Comparison of ENCODE assay signal across 1 cellular context in the genomic region with DNA sequence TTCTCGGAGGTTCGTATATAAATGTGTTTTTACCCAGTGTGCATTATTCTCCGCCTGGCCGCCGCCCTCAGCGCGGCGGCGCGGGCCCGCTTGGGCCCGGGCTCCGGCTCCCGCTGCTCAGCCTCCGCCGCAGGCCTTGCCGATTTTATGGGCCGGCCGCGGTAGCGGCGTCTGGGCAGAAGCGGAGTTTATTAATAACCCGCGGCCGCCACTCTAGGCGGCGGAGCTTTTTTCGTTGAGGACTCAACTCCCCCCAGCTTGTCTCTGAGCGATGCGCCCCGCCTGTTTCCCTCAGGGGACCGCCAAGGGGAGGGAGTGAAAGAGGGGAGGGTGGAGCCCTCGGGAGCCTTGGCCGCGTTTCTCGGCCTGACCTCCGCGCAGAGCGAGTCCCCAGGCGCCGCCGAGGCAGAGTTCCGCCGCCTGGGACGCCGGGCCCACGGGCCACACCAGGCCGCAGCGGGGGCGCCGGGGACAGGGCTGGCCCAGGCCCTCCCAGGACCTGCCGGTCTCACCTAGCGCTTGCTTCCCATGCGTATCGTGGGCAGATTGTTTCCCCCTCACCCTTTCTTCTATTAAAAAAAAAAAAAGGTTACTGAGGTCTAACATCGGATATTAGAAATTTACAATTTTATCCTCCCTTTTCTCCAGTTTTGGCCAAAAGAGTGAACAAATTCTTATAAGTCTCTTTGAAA.
TF ChIP-seq lines count a peak whose summit lies in the region.

No MANE protein-coding gene starts in this region.

TF ChIP-seq in K562, 482 proteins besides CTCF, POLR2A, EP300 and RAD21 (continued from another document and continues in another):
- TF ChIP-seq, protein P1, sequence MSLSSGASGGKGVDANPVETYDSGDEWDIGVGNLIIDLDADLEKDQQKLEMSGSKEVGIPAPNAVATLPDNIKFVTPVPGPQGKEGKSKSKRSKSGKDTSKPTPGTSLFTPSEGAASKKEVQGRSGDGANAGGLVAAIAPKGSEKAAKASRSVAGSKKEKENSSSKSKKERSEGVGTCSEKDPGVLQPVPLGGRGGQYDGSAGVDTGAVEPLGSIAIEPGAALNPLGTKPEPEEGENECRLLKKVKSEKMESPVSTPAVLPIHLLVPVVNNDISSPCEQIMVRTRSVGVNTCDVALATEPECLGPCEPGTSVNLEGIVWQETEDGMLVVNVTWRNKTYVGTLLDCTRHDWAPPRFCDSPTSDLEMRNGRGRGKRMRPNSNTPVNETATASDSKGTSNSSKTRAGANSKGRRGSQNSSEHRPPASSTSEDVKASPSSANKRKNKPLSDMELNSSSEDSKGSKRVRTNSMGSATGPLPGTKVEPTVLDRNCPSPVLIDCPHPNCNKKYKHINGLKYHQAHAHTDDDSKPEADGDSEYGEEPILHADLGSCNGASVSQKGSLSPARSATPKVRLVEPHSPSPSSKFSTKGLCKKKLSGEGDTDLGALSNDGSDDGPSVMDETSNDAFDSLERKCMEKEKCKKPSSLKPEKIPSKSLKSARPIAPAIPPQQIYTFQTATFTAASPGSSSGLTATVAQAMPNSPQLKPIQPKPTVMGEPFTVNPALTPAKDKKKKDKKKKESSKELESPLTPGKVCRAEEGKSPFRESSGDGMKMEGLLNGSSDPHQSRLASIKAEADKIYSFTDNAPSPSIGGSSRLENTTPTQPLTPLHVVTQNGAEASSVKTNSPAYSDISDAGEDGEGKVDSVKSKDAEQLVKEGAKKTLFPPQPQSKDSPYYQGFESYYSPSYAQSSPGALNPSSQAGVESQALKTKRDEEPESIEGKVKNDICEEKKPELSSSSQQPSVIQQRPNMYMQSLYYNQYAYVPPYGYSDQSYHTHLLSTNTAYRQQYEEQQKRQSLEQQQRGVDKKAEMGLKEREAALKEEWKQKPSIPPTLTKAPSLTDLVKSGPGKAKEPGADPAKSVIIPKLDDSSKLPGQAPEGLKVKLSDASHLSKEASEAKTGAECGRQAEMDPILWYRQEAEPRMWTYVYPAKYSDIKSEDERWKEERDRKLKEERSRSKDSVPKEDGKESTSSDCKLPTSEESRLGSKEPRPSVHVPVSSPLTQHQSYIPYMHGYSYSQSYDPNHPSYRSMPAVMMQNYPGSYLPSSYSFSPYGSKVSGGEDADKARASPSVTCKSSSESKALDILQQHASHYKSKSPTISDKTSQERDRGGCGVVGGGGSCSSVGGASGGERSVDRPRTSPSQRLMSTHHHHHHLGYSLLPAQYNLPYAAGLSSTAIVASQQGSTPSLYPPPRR (CRISPR knock-in tag; IDR thresholded peaks at IDR 0.05; ENCODE audit: borderline replicate concordance) = no peak
- TF ChIP-seq, protein P2, sequence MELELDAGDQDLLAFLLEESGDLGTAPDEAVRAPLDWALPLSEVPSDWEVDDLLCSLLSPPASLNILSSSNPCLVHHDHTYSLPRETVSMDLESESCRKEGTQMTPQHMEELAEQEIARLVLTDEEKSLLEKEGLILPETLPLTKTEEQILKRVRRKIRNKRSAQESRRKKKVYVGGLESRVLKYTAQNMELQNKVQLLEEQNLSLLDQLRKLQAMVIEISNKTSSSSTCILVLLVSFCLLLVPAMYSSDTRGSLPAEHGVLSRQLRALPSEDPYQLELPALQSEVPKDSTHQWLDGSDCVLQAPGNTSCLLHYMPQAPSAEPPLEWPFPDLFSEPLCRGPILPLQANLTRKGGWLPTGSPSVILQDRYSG (tag; conservative IDR thresholded peaks at IDR 0.05; ENCODE audit: low read depth) = no peak
- TF ChIP-seq PHF21A (IDR thresholded peaks at IDR 0.05; ENCODE audit: borderline replicate concordance, low read depth) = no peak
- TF ChIP-seq MEF2A (IDR thresholded peaks at IDR 0.05; ENCODE audit: control insufficient read depth, low read depth, low read length) = peak; percentile 67; the same call in 1 of the 2 replicates
- no peak for TF ChIP-seq IRF2 (CRISPR knock-in tag; IDR thresholded peaks at IDR 0.05)
- TF ChIP-seq RBM34 (IDR thresholded peaks at IDR 0.05; ENCODE audit: borderline replicate concordance, insufficient read depth, low read length) = no peak
- no peak for TF ChIP-seq MCM7 (IDR thresholded peaks at IDR 0.05)
- no peak for TF ChIP-seq ZC3H11A (IDR thresholded peaks at IDR 0.05; ENCODE audit: low read depth, low read length)
- no peak for TF ChIP-seq SRSF9 (IDR thresholded peaks at IDR 0.05; ENCODE audit: borderline replicate concordance, low read depth, low read length)
- peak; percentile 55; the same call in 1 of the 2 replicates for TF ChIP-seq KLF6 (CRISPR knock-in tag; IDR thresholded peaks at IDR 0.05; ENCODE audit: borderline replicate concordance)
- no peak for TF ChIP-seq KHSRP (IDR thresholded peaks at IDR 0.05)
- TF ChIP-seq, protein P3, sequence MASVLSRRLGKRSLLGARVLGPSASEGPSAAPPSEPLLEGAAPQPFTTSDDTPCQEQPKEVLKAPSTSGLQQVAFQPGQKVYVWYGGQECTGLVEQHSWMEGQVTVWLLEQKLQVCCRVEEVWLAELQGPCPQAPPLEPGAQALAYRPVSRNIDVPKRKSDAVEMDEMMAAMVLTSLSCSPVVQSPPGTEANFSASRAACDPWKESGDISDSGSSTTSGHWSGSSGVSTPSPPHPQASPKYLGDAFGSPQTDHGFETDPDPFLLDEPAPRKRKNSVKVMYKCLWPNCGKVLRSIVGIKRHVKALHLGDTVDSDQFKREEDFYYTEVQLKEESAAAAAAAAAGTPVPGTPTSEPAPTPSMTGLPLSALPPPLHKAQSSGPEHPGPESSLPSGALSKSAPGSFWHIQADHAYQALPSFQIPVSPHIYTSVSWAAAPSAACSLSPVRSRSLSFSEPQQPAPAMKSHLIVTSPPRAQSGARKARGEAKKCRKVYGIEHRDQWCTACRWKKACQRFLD (CRISPR knock-in tag; IDR thresholded peaks at IDR 0.05) = no peak
- no peak for TF ChIP-seq ZNF766 (CRISPR knock-in tag; conservative IDR thresholded peaks at IDR 0.05)
- peak; percentile 27 to 98; a peak in 2 of 4 replicates for TF ChIP-seq NONO (IDR thresholded peaks at IDR 0.05; ENCODE audit: low read depth in 2 of 2, low read length in 1 of 2)
- no peak for TF ChIP-seq HOXB6 (CRISPR knock-in tag; IDR thresholded peaks at IDR 0.05; ENCODE audit: borderline replicate concordance)
- TF ChIP-seq, protein P4, sequence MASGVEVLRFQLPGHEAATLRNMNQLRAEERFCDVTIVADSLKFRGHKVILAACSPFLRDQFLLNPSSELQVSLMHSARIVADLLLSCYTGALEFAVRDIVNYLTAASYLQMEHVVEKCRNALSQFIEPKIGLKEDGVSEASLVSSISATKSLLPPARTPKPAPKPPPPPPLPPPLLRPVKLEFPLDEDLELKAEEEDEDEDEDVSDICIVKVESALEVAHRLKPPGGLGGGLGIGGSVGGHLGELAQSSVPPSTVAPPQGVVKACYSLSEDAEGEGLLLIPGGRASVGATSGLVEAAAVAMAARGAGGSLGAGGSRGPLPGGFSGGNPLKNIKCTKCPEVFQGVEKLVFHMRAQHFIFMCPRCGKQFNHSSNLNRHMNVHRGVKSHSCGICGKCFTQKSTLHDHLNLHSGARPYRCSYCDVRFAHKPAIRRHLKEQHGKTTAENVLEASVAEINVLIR (CRISPR knock-in tag; IDR thresholded peaks at IDR 0.05) = no peak
- no peak for TF ChIP-seq TSC22D4 (tag; IDR thresholded peaks at IDR 0.05)
- TF ChIP-seq, protein P5, sequence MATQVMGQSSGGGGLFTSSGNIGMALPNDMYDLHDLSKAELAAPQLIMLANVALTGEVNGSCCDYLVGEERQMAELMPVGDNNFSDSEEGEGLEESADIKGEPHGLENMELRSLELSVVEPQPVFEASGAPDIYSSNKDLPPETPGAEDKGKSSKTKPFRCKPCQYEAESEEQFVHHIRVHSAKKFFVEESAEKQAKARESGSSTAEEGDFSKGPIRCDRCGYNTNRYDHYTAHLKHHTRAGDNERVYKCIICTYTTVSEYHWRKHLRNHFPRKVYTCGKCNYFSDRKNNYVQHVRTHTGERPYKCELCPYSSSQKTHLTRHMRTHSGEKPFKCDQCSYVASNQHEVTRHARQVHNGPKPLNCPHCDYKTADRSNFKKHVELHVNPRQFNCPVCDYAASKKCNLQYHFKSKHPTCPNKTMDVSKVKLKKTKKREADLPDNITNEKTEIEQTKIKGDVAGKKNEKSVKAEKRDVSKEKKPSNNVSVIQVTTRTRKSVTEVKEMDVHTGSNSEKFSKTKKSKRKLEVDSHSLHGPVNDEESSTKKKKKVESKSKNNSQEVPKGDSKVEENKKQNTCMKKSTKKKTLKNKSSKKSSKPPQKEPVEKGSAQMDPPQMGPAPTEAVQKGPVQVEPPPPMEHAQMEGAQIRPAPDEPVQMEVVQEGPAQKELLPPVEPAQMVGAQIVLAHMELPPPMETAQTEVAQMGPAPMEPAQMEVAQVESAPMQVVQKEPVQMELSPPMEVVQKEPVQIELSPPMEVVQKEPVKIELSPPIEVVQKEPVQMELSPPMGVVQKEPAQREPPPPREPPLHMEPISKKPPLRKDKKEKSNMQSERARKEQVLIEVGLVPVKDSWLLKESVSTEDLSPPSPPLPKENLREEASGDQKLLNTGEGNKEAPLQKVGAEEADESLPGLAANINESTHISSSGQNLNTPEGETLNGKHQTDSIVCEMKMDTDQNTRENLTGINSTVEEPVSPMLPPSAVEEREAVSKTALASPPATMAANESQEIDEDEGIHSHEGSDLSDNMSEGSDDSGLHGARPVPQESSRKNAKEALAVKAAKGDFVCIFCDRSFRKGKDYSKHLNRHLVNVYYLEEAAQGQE (CRISPR knock-in tag; IDR thresholded peaks at IDR 0.05; ENCODE audit: low read depth) = peak; percentile 69; the same call in 1 of the 2 replicates
- TF ChIP-seq ARID2 (IDR thresholded peaks at IDR 0.05) = no peak
- TF ChIP-seq GATAD2B (IDR thresholded peaks at IDR 0.05; ENCODE audit: borderline replicate concordance) = 0 out of 2 replicates have a peak, but pooled peaks have one; percentile 23
- TF ChIP-seq, protein P6, sequence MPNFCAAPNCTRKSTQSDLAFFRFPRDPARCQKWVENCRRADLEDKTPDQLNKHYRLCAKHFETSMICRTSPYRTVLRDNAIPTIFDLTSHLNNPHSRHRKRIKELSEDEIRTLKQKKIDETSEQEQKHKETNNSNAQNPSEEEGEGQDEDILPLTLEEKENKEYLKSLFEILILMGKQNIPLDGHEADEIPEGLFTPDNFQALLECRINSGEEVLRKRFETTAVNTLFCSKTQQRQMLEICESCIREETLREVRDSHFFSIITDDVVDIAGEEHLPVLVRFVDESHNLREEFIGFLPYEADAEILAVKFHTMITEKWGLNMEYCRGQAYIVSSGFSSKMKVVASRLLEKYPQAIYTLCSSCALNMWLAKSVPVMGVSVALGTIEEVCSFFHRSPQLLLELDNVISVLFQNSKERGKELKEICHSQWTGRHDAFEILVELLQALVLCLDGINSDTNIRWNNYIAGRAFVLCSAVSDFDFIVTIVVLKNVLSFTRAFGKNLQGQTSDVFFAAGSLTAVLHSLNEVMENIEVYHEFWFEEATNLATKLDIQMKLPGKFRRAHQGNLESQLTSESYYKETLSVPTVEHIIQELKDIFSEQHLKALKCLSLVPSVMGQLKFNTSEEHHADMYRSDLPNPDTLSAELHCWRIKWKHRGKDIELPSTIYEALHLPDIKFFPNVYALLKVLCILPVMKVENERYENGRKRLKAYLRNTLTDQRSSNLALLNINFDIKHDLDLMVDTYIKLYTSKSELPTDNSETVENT (CRISPR knock-in tag; IDR thresholded peaks at IDR 0.05) = peak; percentile 41; the same call in 1 of the 2 replicates
- 0 out of 2 replicates have a peak, but pooled peaks have one; percentile 24 for TF ChIP-seq E2F3 (CRISPR knock-in tag; IDR thresholded peaks at IDR 0.05)
- peak; percentile 81 for TF ChIP-seq SUPT5H (IDR thresholded peaks at IDR 0.05)
- 0 out of 2 replicates have a peak, but pooled peaks have one; percentile 24 for TF ChIP-seq ZNF197 (CRISPR knock-in tag; IDR thresholded peaks at IDR 0.05; ENCODE audit: low read depth)
- TF ChIP-seq NFIC (IDR thresholded peaks at IDR 0.05) = peak; percentile 27; the same call in 1 of the 2 replicates
- TF ChIP-seq SMARCA5 (IDR thresholded peaks at IDR 0.05) = no peak
- TF ChIP-seq ERF (CRISPR knock-in tag; IDR thresholded peaks at IDR 0.05) = 0 out of 2 replicates have a peak, but pooled peaks have one; percentile 42
- TF ChIP-seq ETV6 (IDR thresholded peaks at IDR 0.05; ENCODE audit: borderline replicate concordance in 1 of 2, low read depth in 2 of 2, low read length in 1 of 2) = no peak
- no peak for TF ChIP-seq ETV6 (CRISPR knock-in tag; IDR thresholded peaks at IDR 0.05; ENCODE audit: borderline replicate concordance)
- TF ChIP-seq, protein P7, sequence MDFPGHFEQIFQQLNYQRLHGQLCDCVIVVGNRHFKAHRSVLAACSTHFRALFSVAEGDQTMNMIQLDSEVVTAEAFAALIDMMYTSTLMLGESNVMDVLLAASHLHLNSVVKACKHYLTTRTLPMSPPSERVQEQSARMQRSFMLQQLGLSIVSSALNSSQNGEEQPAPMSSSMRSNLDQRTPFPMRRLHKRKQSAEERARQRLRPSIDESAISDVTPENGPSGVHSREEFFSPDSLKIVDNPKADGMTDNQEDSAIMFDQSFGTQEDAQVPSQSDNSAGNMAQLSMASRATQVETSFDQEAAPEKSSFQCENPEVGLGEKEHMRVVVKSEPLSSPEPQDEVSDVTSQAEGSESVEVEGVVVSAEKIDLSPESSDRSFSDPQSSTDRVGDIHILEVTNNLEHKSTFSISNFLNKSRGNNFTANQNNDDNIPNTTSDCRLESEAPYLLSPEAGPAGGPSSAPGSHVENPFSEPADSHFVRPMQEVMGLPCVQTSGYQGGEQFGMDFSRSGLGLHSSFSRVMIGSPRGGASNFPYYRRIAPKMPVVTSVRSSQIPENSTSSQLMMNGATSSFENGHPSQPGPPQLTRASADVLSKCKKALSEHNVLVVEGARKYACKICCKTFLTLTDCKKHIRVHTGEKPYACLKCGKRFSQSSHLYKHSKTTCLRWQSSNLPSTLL (IDR thresholded peaks at IDR 0.05) = no peak
- 0 out of 2 replicates have a peak, but pooled peaks have one; percentile 39 for TF ChIP-seq ZNF175 (CRISPR knock-in tag; IDR thresholded peaks at IDR 0.05; ENCODE audit: low read depth)
- peak; percentile 61 for TF ChIP-seq PHF20 (IDR thresholded peaks at IDR 0.05; ENCODE audit: partially characterized antibody)
- TF ChIP-seq PCBP2 (IDR thresholded peaks at IDR 0.05; ENCODE audit: low read depth, low read length, poor library complexity, severe bottlenecking) = peak; percentile 20
- TF ChIP-seq JUN (IDR thresholded peaks at IDR 0.05; ENCODE audit: borderline replicate concordance, low read depth, low read length) = no peak
- TF ChIP-seq JUN (CRISPR knock-in tag; IDR thresholded peaks at IDR 0.05; ENCODE audit: borderline replicate concordance) = peak; percentile 52; the same call in 1 of the 2 replicates
